In the genomic region with DNA sequence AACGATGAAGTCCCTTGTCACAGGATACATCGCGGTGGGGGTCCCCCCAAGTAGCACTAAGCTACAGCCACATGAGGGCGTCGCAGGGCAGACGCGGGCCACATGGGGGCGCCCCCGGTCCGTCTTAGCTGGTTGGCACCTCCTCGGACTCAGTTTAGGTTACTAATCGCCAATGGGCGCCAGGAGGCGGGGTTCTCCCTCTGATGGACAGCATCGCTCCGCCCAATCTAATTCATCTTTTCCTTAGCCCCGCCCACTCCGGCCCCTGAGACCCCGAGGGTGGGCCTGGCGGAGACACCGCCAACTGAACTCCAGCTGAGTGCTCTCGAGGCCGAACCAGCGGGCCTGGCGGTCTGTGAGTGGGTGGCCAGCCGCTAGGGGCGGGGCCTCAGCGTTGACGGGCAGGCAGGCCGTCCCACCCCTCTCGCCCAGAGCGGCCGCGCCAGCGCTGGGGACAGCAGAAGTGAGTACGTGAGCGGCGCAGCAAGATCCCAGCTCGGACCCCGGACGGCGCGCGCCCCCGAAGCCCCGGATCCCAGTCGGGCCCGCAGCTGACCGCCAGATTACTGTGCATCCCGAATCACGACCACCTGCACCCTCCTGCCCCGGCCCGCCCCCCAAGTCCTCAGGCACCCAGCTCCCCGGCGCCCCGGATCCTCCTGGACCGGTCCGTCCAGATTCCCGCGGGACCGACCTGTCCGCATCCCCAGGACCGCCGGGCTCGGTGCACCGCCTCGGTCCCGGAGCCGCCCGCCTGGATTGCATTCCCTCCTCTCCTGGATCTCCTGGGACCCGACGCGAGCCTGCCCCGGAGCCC, we compare ENCODE assay signal across 8 cellular contexts. TPM values are rescaled to one million over a fixed set of nuclear protein-coding genes. Genes with fewer than 3 reads are reported as not detected.
DNase-seq lines count a peak whose midpoint lies in the region; ATAC-seq, FAIRE-seq and TF ChIP-seq lines count a peak whose summit lies in the region.

A gene (plus strand): TSS at position 457 of the 817 bp plus-strand sequence. CDS start 451 bp downstream, outside the sequence.

- H3K9me3 ChIP-seq in astrocyte (ENCODE audit: insufficient read depth, low read depth, low read length) = no peaks in the 10 kb centered on the region
- no peaks in the 10 kb centered on the region for H3K9me3 ChIP-seq in right atrium auricular region
- H3K9me3 ChIP-seq in prostate gland = no peaks in the 10 kb centered on the region

- peak; percentile 97 for DNase-seq in NCI-H1930 (lab: John Stamatoyannopoulos, UW)
- DNase-seq in T-helper 22 cell (ENCODE audit: low read depth) = peak; percentile 73
- DNase-seq in astrocyte (ENCODE audit: low read depth) = peak; percentile 95
- peak; percentile 99 for DNase-seq in right atrium auricular region (ENCODE audit: low spot score)
- DNase-seq in prostate gland (ENCODE audit: low spot score) = peak; percentile 100

- peak within 1 kb of the TSS; percentile 89 for H3K4me3 Mint-ChIP-seq in astrocyte (ENCODE audit: unreplicated experiment)

- H3K9ac ChIP-seq in astrocyte (ENCODE audit: low read length) = peak within 1 kb of the TSS; percentile 23

- no peaks in the 10 kb centered on the region for H4K20me1 ChIP-seq in astrocyte (ENCODE audit: insufficient read depth, low read length)

- peaks cover 57% of the 10 kb centered on the region for H3K27me3 ChIP-seq in astrocyte (ENCODE audit: insufficient read depth, low read length)
- H3K27me3 ChIP-seq in right atrium auricular region = no peaks in the 10 kb centered on the region
- H3K27me3 ChIP-seq in prostate gland (replicated peaks; ENCODE audit: insufficient read depth) = no peaks in the 10 kb centered on the region

- H3K27ac ChIP-seq in astrocyte (ENCODE audit: low read depth, low read length) (no peak within 1 kb of the TSS), right atrium auricular region (peak within 1 kb of the TSS; percentile 29 to 62), prostate gland (peak within 1 kb of the TSS; percentile 83 to 87), urinary bladder (ENCODE audit: low read depth) (no peak within 1 kb of the TSS)

- H3K9me3 Mint-ChIP-seq in astrocyte (ENCODE audit: unreplicated experiment) = no peaks in the 10 kb centered on the region

- FAIRE-seq in astrocyte (lab: Jason Lieb, UNC) = peak; percentile 92

- ATAC-seq in GM18502 (IDR thresholded peaks at IDR 0.05; ENCODE audit: poor library complexity, unreplicated experiment) (peak; percentile 86), HG02981 (IDR thresholded peaks at IDR 0.05; ENCODE audit: unreplicated experiment) (peak; percentile 82)

- H2AFZ ChIP-seq in astrocyte (ENCODE audit: low read depth, low read length) = peak within 1 kb of the TSS; percentile 75

- H3K36me3 ChIP-seq in astrocyte (ENCODE audit: insufficient read depth, low read length) (no peaks in the 10 kb centered on the region), right atrium auricular region (no peaks in the 10 kb centered on the region), prostate gland (no peaks in the 10 kb centered on the region), urinary bladder (ENCODE audit: insufficient read depth) (no peaks in the 10 kb centered on the region)

- TF ChIP-seq POLR2A in prostate gland (IDR thresholded peaks at IDR 0.05) = peak; percentile 100

- H3K4me2 ChIP-seq in astrocyte (ENCODE audit: low read length) = peak within 1 kb of the TSS; percentile 84

- under 1% methylated on average over 62 of the region's 74 CpGs for WGBS in prostate gland
- under 1% methylated on average over 74 of the region's 74 CpGs for WGBS in urinary bladder

- H3K4me1 Mint-ChIP-seq in astrocyte (ENCODE audit: low read depth, unreplicated experiment) = peaks cover 33% of the 10 kb centered on the region

- H3K79me2 ChIP-seq in astrocyte (ENCODE audit: insufficient read depth, low read length) = no peaks in the 10 kb centered on the region

- no peaks in the 10 kb centered on the region for H3K36me3 Mint-ChIP-seq in astrocyte (ENCODE audit: low read depth, unreplicated experiment)

- no peak within 1 kb of the TSS for H3K27ac Mint-ChIP-seq in astrocyte (ENCODE audit: unreplicated experiment)

- H3K4me3 ChIP-seq in astrocyte (ENCODE audit: insufficient read depth, low read depth, low read length) (peak within 1 kb of the TSS; percentile 47), right atrium auricular region (peak within 1 kb of the TSS; percentile 43 to 73), prostate gland (peak within 1 kb of the TSS; percentile 87 to 90), urinary bladder (ENCODE audit: low read depth, low read length) (peak within 1 kb of the TSS; percentile 61)

- peaks cover 37% of the 10 kb centered on the region for H3K27me3 Mint-ChIP-seq in astrocyte (ENCODE audit: low read depth, unreplicated experiment)

- H3K4me1 ChIP-seq in astrocyte (ENCODE audit: insufficient read depth, low read length) (peaks cover 22% of the 10 kb centered on the region), right atrium auricular region (peaks cover 0 to 37% of the 10 kb centered on the region in 2 donors), prostate gland (replicated peaks) (peaks cover 29% of the 10 kb centered on the region), urinary bladder (ENCODE audit: insufficient read depth) (no peaks in the 10 kb centered on the region)

- intact Hi-C loops in prostate gland (cut with DNase I) = loop anchor here (1.0 kb wide), 1 partner anchor 216 kb away; no protein-coding TSS in a partner anchor

- TF ChIP-seq CTCF in astrocyte (IDR thresholded peaks at IDR 0.05; ENCODE audit: insufficient read depth, low read depth, low read length) (peak; percentile 96), right atrium auricular region (IDR thresholded peaks at IDR 0.05) (peak; percentile 92 to 99), prostate gland (IDR thresholded peaks at IDR 0.05) (peak; percentile 98 to 100 (median 100))

RNA-seq across cellular contexts. Expression of the gene that starts here (rescaled TPM):
- total RNA-seq in astrocyte = 17.2 and 27.0 TPM in 2 replicates
- total RNA-seq in right atrium auricular region = 1 to 10 TPM; 2.1 to 5.1 TPM
- total RNA-seq in prostate gland = 10 to 100 TPM; 11.9 to 25.2 TPM
- 28.0 TPM for total RNA-seq in urinary bladder
- 5.1 TPM for polyA plus RNA-seq in urinary bladder

Comparison
In these comparisons a context has a peak if more than half of its experiments do, and no peak if none do; other contexts are left out.
1. H3K27ac ChIP-seq: peak in right atrium auricular region (2 of 2) and prostate gland (2 of 2); none in astrocyte (single experiment) and urinary bladder (single experiment).
2. Peak in every context shown above with its lines, with median percentiles within 50 percentile points of each other: DNase-seq, H3K4me3 ChIP-seq and CTCF ChIP-seq.